1 cellular context compared by ENCODE assay signal in genomic region chr14:22871962-22872832, GRCh38.
TF ChIP-seq lines count a peak whose summit lies in the region.

No MANE protein-coding gene starts in this region.

TF ChIP-seq in HepG2, 621 proteins besides CTCF, POLR2A, EP300 and RAD21 (continued from another document and continues in another):
- TF ChIP-seq ZNF281 (CRISPR knock-in tag; IDR thresholded peaks at IDR 0.05; ENCODE audit: borderline replicate concordance): no peak
- no peak for TF ChIP-seq DBP (CRISPR knock-in tag; IDR thresholded peaks at IDR 0.05; ENCODE audit: not compliant biosample characterization)
- no peak for TF ChIP-seq TIGD3 (CRISPR knock-in tag; IDR thresholded peaks at IDR 0.05; ENCODE audit: borderline replicate concordance)
- TF ChIP-seq MIXL1 (CRISPR knock-in tag; IDR thresholded peaks at IDR 0.05): peak; percentile 48; the same call in 1 of the 2 replicates
- no peak for TF ChIP-seq BCLAF1 (IDR thresholded peaks at IDR 0.05)
- TF ChIP-seq ZNF280B (CRISPR knock-in tag; IDR thresholded peaks at IDR 0.05; ENCODE audit: borderline replicate concordance): no peak; the same call in none of the 2 replicates
- no peak for TF ChIP-seq GLMP (CRISPR knock-in tag; IDR thresholded peaks at IDR 0.05; ENCODE audit: borderline replicate concordance)
- TF ChIP-seq ZBTB10 (CRISPR knock-in tag; IDR thresholded peaks at IDR 0.05; ENCODE audit: borderline replicate concordance): peak; percentile 65; the same call in 1 of the 2 replicates
- no peak for TF ChIP-seq ZNF616 (CRISPR knock-in tag; IDR thresholded peaks at IDR 0.05; ENCODE audit: low read depth)
- TF ChIP-seq RXRA (CRISPR knock-in tag; IDR thresholded peaks at IDR 0.05): no peak; the same call in 1 of the 2 replicates
- 0 out of 2 replicates have a peak, but pooled peaks have one; percentile 66 for TF ChIP-seq KLF9 (CRISPR knock-in tag; IDR thresholded peaks at IDR 0.05; ENCODE audit: low read depth)
- peak; percentile 86 for TF ChIP-seq ZNF407 (CRISPR knock-in tag; IDR thresholded peaks at IDR 0.05; ENCODE audit: not compliant biosample characterization)
- TF ChIP-seq ATF5 (CRISPR knock-in tag; IDR thresholded peaks at IDR 0.05; ENCODE audit: low read depth): no peak
- no peak for TF ChIP-seq ARID2 (CRISPR knock-in tag; IDR thresholded peaks at IDR 0.05; ENCODE audit: borderline replicate concordance)
- TF ChIP-seq ZNF431 (CRISPR knock-in tag; IDR thresholded peaks at IDR 0.05; ENCODE audit: borderline replicate concordance, low read depth): peak; percentile 2; the same call in 1 of the 2 replicates
- peak; percentile 59; the same call in 1 of the 2 replicates for TF ChIP-seq ZNF614 (CRISPR knock-in tag; IDR thresholded peaks at IDR 0.05; ENCODE audit: borderline replicate concordance)
- peak; percentile 28; the same call in 1 of the 2 replicates for TF ChIP-seq ETV5 (CRISPR knock-in tag; IDR thresholded peaks at IDR 0.05; ENCODE audit: borderline replicate concordance)
- peak; percentile 25; the same call in 1 of the 2 replicates for TF ChIP-seq ZNF878 (CRISPR knock-in tag; IDR thresholded peaks at IDR 0.05)
- peak; percentile 72 for TF ChIP-seq PITX1 (CRISPR knock-in tag; IDR thresholded peaks at IDR 0.05)
- TF ChIP-seq ZFP62 (CRISPR knock-in tag; IDR thresholded peaks at IDR 0.05): no peak
- 0 out of 2 replicates have a peak, but pooled peaks have one; percentile 82 for TF ChIP-seq ZNF513 (CRISPR knock-in tag; conservative IDR thresholded peaks at IDR 0.05)
- no peak for TF ChIP-seq EZH2 (conservative IDR thresholded peaks at IDR 0.05; ENCODE audit: low read depth, low read length)
